In genomic region chr17:5437721-5438317, GRCh38 we compare ENCODE assay signal across 8 cellular contexts. TPM values are rescaled to one million over a fixed set of nuclear protein-coding genes. Genes with fewer than 3 reads are reported as not detected.
DNase-seq lines count a peak whose midpoint lies in the region; ATAC-seq and TF ChIP-seq lines count a peak whose summit lies in the region.

No MANE protein-coding gene starts in this region.

- H3K9me2 ChIP-seq in Karpas-422 (replicated peaks; ENCODE audit: insufficient read depth, low read length): no peaks in the 10 kb centered on the region

- TF ChIP-seq CTCF in AG10803 (conservative IDR thresholded peaks at IDR 0.05; ENCODE audit: low read length) (no peak), chondrocyte (IDR thresholded peaks at IDR 0.05) (no peak)

- peaks cover 51% of the 10 kb centered on the region for H3K36me3 ChIP-seq in Karpas-422 (ENCODE audit: insufficient read depth, low read length)
- H3K36me3 ChIP-seq in muscle layer of colon (ENCODE audit: insufficient read depth, low read length): peaks cover 35% of the 10 kb centered on the region

- H3K9me3 ChIP-seq in Karpas-422 (ENCODE audit: low read length) (no peaks in the 10 kb centered on the region), muscle layer of colon (ENCODE audit: low read length) (no peaks in the 10 kb centered on the region)

- H2AFZ ChIP-seq in Karpas-422 (ENCODE audit: low read length): no peak overlapping the region

- H3K27ac ChIP-seq in Karpas-422 (ENCODE audit: low read length): peak overlapping the region; percentile 67
- H3K27ac ChIP-seq in muscle layer of colon (ENCODE audit: low read depth, low read length): no peak overlapping the region

- H3K27me3 ChIP-seq in Karpas-422 (ENCODE audit: low read length) (no peaks in the 10 kb centered on the region), muscle layer of colon (ENCODE audit: control insufficient read depth in 1 of 2, insufficient read depth in 2 of 2, low read length in 2 of 2) (no peaks in the 10 kb centered on the region)

- H3K4me1 ChIP-seq in Karpas-422 (ENCODE audit: low read length) (peaks cover 33% of the 10 kb centered on the region), muscle layer of colon (ENCODE audit: insufficient read depth, low read length) (peaks cover 14% of the 10 kb centered on the region)

- ATAC-seq in HG03571 (IDR thresholded peaks at IDR 0.05; ENCODE audit: unreplicated experiment) (no peak), HG03565 (IDR thresholded peaks at IDR 0.05; ENCODE audit: unreplicated experiment) (no peak)

- no peaks in the 10 kb centered on the region for H3K9me3 Mint-ChIP-seq in chondrocyte (ENCODE audit: low read depth)

- H3K27ac Mint-ChIP-seq in chondrocyte (ENCODE audit: unreplicated experiment): peak overlapping the region; percentile 82

- peak overlapping the region; percentile 93 for H3K4me2 ChIP-seq in Karpas-422 (ENCODE audit: low read depth, low read length, poor library complexity, severe bottlenecking)

- H3K4me3 Mint-ChIP-seq in chondrocyte (ENCODE audit: unreplicated experiment): peak overlapping the region; percentile 78

- no peaks in the 10 kb centered on the region for H3K27me3 Mint-ChIP-seq in chondrocyte (ENCODE audit: low read depth)

- H3K79me2 ChIP-seq in Karpas-422 (ENCODE audit: low read length): peaks cover 46% of the 10 kb centered on the region

- intact Hi-C loops in head of caudate nucleus (cut with DNase I): loop anchor here (2.0 kb wide), 1 partner anchor 31 kb away; the partner anchor contains the start of gene DHX33

- H3K9ac ChIP-seq in Karpas-422 (ENCODE audit: low read length) (peak overlapping the region; percentile 88), muscle layer of colon (ENCODE audit: low read length) (peak overlapping the region; percentile 78)

- DNase-seq in AG10803 (ENCODE audit: low read depth) (peak; percentile 29), Karpas-422 (peak; percentile 41), chondrocyte (ENCODE audit: low spot score) (no peak), NCI-H146 treated with DMSO at 0.1 percent for 48 hours (lab: John Stamatoyannopoulos, UW; ENCODE audit: unreplicated experiment) (no peak), head of caudate nucleus (no peak)

- peaks cover 8% of the 10 kb centered on the region for H3K36me3 Mint-ChIP-seq in chondrocyte (ENCODE audit: low read depth)

- peaks cover 30% of the 10 kb centered on the region for H3K4me1 Mint-ChIP-seq in chondrocyte (ENCODE audit: low read depth)

- H3K4me3 ChIP-seq in AG10803 (ENCODE audit: low read length): peak overlapping the region; percentile 83
- H3K4me3 ChIP-seq in Karpas-422 (ENCODE audit: low read length): peak overlapping the region; percentile 82
- H3K4me3 ChIP-seq in muscle layer of colon (ENCODE audit: low read depth in 1 of 2, low read length in 2 of 2): peak overlapping the region; percentile 70 to 89

- peaks cover 13% of the 10 kb centered on the region for H4K20me1 ChIP-seq in Karpas-422 (ENCODE audit: insufficient read depth, low read depth, low read length)

RNA-seq across cellular contexts. Expression of gene C1QBP, which starts 1.1 kb away (rescaled TPM):
- total RNA-seq in Karpas-422 (2014; rRNA removed; shearing (Covaris generic); ENCODE audit: low replicate concordance): 314 and 361 TPM in 2 replicates
- total RNA-seq in chondrocyte: 65.6 to 82.8 TPM (median 71.3 TPM) in 3 replicates

RNA-seq across cellular contexts. Expression of gene RPAIN, which starts 17.8 kb away (rescaled TPM):
- 53.5 and 67.5 TPM in 2 replicates for total RNA-seq in Karpas-422 (2014; rRNA removed; shearing (Covaris generic); ENCODE audit: low replicate concordance)
- 34.2 to 37.2 TPM (median 35.1 TPM) in 3 replicates for total RNA-seq in chondrocyte

RNA-seq across cellular contexts. Expression of gene NUP88, which starts 18.4 kb away (rescaled TPM):
- 113 and 116 TPM in 2 replicates for total RNA-seq in Karpas-422 (2014; rRNA removed; shearing (Covaris generic); ENCODE audit: low replicate concordance)
- 29.2 to 51.8 TPM (median 34.1 TPM) in 3 replicates for total RNA-seq in chondrocyte

RNA-seq across cellular contexts. Expression of gene DHX33, which starts 31.0 kb away (rescaled TPM):
- 17.0 and 19.5 TPM in 2 replicates for total RNA-seq in Karpas-422 (2014; rRNA removed; shearing (Covaris generic); ENCODE audit: low replicate concordance)
- 12.7 to 16.6 TPM (median 13.7 TPM) in 3 replicates for total RNA-seq in chondrocyte

RNA-seq across cellular contexts. Expression of gene DERL2, which starts 48.2 kb away (rescaled TPM):
- total RNA-seq in Karpas-422 (2014; rRNA removed; shearing (Covaris generic); ENCODE audit: low replicate concordance): 22.2 and 23.8 TPM in 2 replicates
- total RNA-seq in chondrocyte: 71.8 to 84.9 TPM (median 74.9 TPM) in 3 replicates

Comparison
In these comparisons a context has a peak if more than half of its experiments do, and no peak if none do; other contexts are left out.
1. DNase-seq: peak in AG10803 (single experiment) and Karpas-422 (single experiment); none in chondrocyte (single experiment), NCI-H146 treated with DMSO at 0.1 percent for 48 hours (single experiment) and head of caudate nucleus (0 of 42).
2. Peak in every context shown above with its lines, with median percentiles within 50 percentile points of each other: H3K4me3 ChIP-seq.